9 cellular contexts compared by ENCODE assay signal in genomic region chr17:35766903-35767510, GRCh38. TPM values are rescaled to one million over a fixed set of nuclear protein-coding genes. Genes with fewer than 3 reads are reported as not detected.
DNase-seq lines count a peak whose midpoint lies in the region; ATAC-seq and TF ChIP-seq lines count a peak whose summit lies in the region.
"Had no signal": no experiment of that assay in that cellular context is flagged by ENCODE, and none has a peak within 500 bp of the region (broad histone marks: within the 10 kb centered on the region; RNA-seq: fewer than 3 reads in every experiment).

No MANE protein-coding gene starts in this region.

- TF ChIP-seq CTCF in IMR-90 (conservative IDR thresholded peaks at IDR 0.05; ENCODE audit: low read depth, low read length) = peak; percentile 80
- TF ChIP-seq CTCF in right atrium auricular region (IDR thresholded peaks at IDR 0.05) = peak; percentile 35 to 72
- peak; percentile 39 to 58 (median 43) for TF ChIP-seq CTCF in transverse colon (IDR thresholded peaks at IDR 0.05)

- H4K91ac ChIP-seq in IMR-90 (ENCODE audit: insufficient read depth, low read depth, low read length) = no peak overlapping the region

- peaks cover 3% of the 10 kb centered on the region for H3K4me1 ChIP-seq in IMR-90 (ENCODE audit: control insufficient read depth, insufficient read depth, low read length)
- H3K4me1 ChIP-seq in right atrium auricular region = peaks cover 0 to 15% of the 10 kb centered on the region in 2 donors
- H3K4me1 ChIP-seq in transverse colon = peaks cover 9 to 23% (median 19%) of the 10 kb centered on the region in 4 donors

- H3K36me3 ChIP-seq in IMR-90 (ENCODE audit: control insufficient read depth, insufficient read depth, low read length) = no peaks in the 10 kb centered on the region
- H3K36me3 ChIP-seq in right atrium auricular region = no peaks in the 10 kb centered on the region
- H3K36me3 ChIP-seq in transverse colon = no peaks in the 10 kb centered on the region

- no peaks in the 10 kb centered on the region for H3K79me1 ChIP-seq in IMR-90 (ENCODE audit: low read depth in 1 of 2, low read length in 2 of 2)

- H2BK5ac ChIP-seq in IMR-90 (ENCODE audit: low read depth, low read length, poor library complexity, severe bottlenecking) = no peak overlapping the region

- no peak overlapping the region for H3K9ac ChIP-seq in IMR-90 (ENCODE audit: low read depth, low read length)

- H4K20me1 ChIP-seq in IMR-90 (ENCODE audit: insufficient read depth, low read length) = peaks cover 8% of the 10 kb centered on the region; the same call in 1 of the 2 replicates

- H3K27ac ChIP-seq in IMR-90 (ENCODE audit: insufficient read depth, low read length) (no peak overlapping the region), right atrium auricular region (no peak overlapping the region), transverse colon (no peak overlapping the region)

- DNase-seq in DMS153 treated with DMSO at 0.1 percent for 48 hours (lab: John Stamatoyannopoulos, UW; ENCODE audit: unreplicated experiment) (peak; percentile 15), DMS153 (lab: John Stamatoyannopoulos, UW) (no peak), IMR-90 (peak; percentile 43), right atrium auricular region (ENCODE audit: low spot score) (no peak), transverse colon (no peak), HPDE6-E6E7 (ENCODE audit: extremely low spot score) (no peak)
- peak; percentile 24 to 29 for DNase-seq in activated CD4-positive, alpha-beta T cell treated with anti-CD3 and anti-CD28 coated beads, Interleukin-2, amount 50 U/mL, for 48 hours

- no peak overlapping the region for H2AK5ac ChIP-seq in IMR-90 (ENCODE audit: low read depth, low read length)

- peak; percentile 37; the same call in 1 of the 2 replicates for ATAC-seq in IMR-90 (ENCODE audit: low read depth)
- ATAC-seq in HG02973 (IDR thresholded peaks at IDR 0.05; ENCODE audit: unreplicated experiment) = no peak

- no peak for TF ChIP-seq EP300 in transverse colon (IDR thresholded peaks at IDR 0.05; ENCODE audit: low read depth)

- H4K5ac ChIP-seq in IMR-90 (ENCODE audit: low read depth, low read length) = no peak overlapping the region

- WGBS in IMR-90 (ENCODE audit: extremely low coverage in 2 of 2, insufficient read length in 1 of 2), 2 experiments = no CpG with 5 or more reads among the region's 7 CpGs
- WGBS in transverse colon (ENCODE audit: low coverage in 1 of 2), 2 donors = 56 to 57% methylated on average over 4 to 7 of the region's 7 CpGs

- H2AFZ ChIP-seq in IMR-90 (replicated peaks; ENCODE audit: low read length, poor library complexity) = no peak overlapping the region

- BruUV-seq in IMR-90 (replicated peaks; lab: Mats Ljungman, UMichigan) = no TSS peak

- H3K4me2 ChIP-seq in IMR-90 (ENCODE audit: low read depth, low read length) = no peak overlapping the region

- H2AK9ac ChIP-seq in IMR-90 (replicated peaks; ENCODE audit: low read depth, low read length, poor library complexity) = peak overlapping the region; percentile 63

- no peak overlapping the region for H3K4ac ChIP-seq in IMR-90 (ENCODE audit: low read depth, low read length)

- POLR2A ChIA-PET in IMR-90 (lab: Charles Lee; ENCODE audit: unreplicated experiment) = interaction anchor here (0.6 kb wide), 1 partner anchor 81 kb away, joined by 5 read pairs; no protein-coding TSS in a partner anchor

- no peak overlapping the region for H3K56ac ChIP-seq in IMR-90 (ENCODE audit: extremely low read depth, insufficient read depth, low read length)

- intact Hi-C loops in IMR-90 (cut with micrococcal nuclease) (no loop called here), transverse colon (cut with DNase I; ENCODE audit: low total_unique reads) (no loop called here)

- no peak overlapping the region for H2BK20ac ChIP-seq in IMR-90 (ENCODE audit: low read depth, low read length)

- H3K27me3 ChIP-seq in IMR-90 (ENCODE audit: control insufficient read depth, insufficient read depth, low read length) (peaks cover 27% of the 10 kb centered on the region), right atrium auricular region (no peaks in the 10 kb centered on the region), transverse colon (no peaks in the 10 kb centered on the region)

- H3K14ac ChIP-seq in IMR-90 (replicated peaks; ENCODE audit: low read depth, low read length) = no peak overlapping the region

- TF ChIP-seq POLR2A in IMR-90 (IDR thresholded peaks at IDR 0.05; ENCODE audit: low read depth, low read length) (no peak), transverse colon (IDR thresholded peaks at IDR 0.05) (no peak)

- in situ Hi-C loops in IMR-90 (cut with MboI; ENCODE audit: low sequenced_read_pairs) (no loop called here), transverse colon (cut with MboI; ENCODE audit: low pct_ligation_motif_present in 1 of 4, low pct_unique_long_range_greater_than_20kb in 1 of 4, low sequenced_read_pairs in 3 of 4) (loop anchor here in 3 of 4 donors (5.0 to 10.0 kb wide), 2 partner anchors 35 to 48 kb away; no protein-coding TSS in a partner anchor)

- H4K8ac ChIP-seq in IMR-90 (ENCODE audit: low read depth in 2 of 2, low read length in 2 of 2) = no peak overlapping the region

- CTCF ChIA-PET in IMR-90 (lab: Yijun Ruan, JAX) = interaction anchor here (0.6 to 2.3 kb wide), 7 partner anchors 15 to 510 kb away, joined by 3 to 13 read pairs (median 3); partner anchors contain the start of gene TAF15

- H2BK120ac ChIP-seq in IMR-90 (ENCODE audit: low read depth, low read length) = no peak overlapping the region

- H3K4me3 ChIP-seq in IMR-90 (ENCODE audit: insufficient read depth, low read depth, low read length) = no peak overlapping the region
- no peak overlapping the region for H3K4me3 ChIP-seq in right atrium auricular region
- no peak overlapping the region for H3K4me3 ChIP-seq in transverse colon

- dilution Hi-C loops in IMR-90 (cut with HindIII; ENCODE audit: low sequenced_read_pairs, unreplicated experiment) = no loop called here

- H3K9me3 ChIP-seq in IMR-90 (ENCODE audit: control insufficient read depth, insufficient read depth, low read length) = no peaks in the 10 kb centered on the region
- H3K9me3 ChIP-seq in right atrium auricular region = no peaks in the 10 kb centered on the region
- no peaks in the 10 kb centered on the region for H3K9me3 ChIP-seq in transverse colon

- H3K23ac ChIP-seq in IMR-90 (ENCODE audit: low read depth, low read length) = no peak overlapping the region

- no peak overlapping the region for H2BK15ac ChIP-seq in IMR-90 (ENCODE audit: low read depth, low read length)

- no peaks in the 10 kb centered on the region for H3K9me1 ChIP-seq in IMR-90 (ENCODE audit: insufficient read depth, low read length)

- TF ChIP-seq RAD21 in IMR-90 (IDR thresholded peaks at IDR 0.05; ENCODE audit: low read length) = peak; percentile 81

- H3K18ac ChIP-seq in IMR-90 (ENCODE audit: low read depth, low read length) = no peak overlapping the region

TF ChIP-seq in IMR-90, 13 proteins besides CTCF, POLR2A, EP300 and RAD21:
- TF ChIP-seq SMC3 (IDR thresholded peaks at IDR 0.05; ENCODE audit: low read depth, low read length) (peak; percentile 95), MAFK (IDR thresholded peaks at IDR 0.05; ENCODE audit: low read depth, low read length) (no peak)

RNA-seq across cellular contexts. Expression of gene C17orf50, which starts 6.3 kb away (rescaled TPM):
- total RNA-seq in IMR-90 (2012; rRNA removed) (not detected in 2 replicates), right atrium auricular region (not detected), transverse colon (not detected)
- polyA plus RNA-seq in IMR-90 (2012; rRNA removed) = not detected in 2 replicates
- not detected in 2 replicates for polyA plus RNA-seq in IMR-90 (2012; cell fraction: cytosol; rRNA removed)
- not detected in 2 replicates for polyA plus RNA-seq in IMR-90 (2012; cell fraction: nucleus; rRNA removed; ENCODE audit: low replicate concordance)
- total RNA-seq: T-helper 2 cell treated with Interferon-gamma antibody and Interleukin-4, amounts not matched to agents 100 ng/mL and 5 ng/mL, for 36 hours had no signal

RNA-seq across cellular contexts. Expression of gene GAS2L2, which starts 14.0 kb away (rescaled TPM):
- not detected in 2 replicates for total RNA-seq in IMR-90 (2012; rRNA removed)
- 0.02 and 0.03 TPM in 2 replicates for polyA plus RNA-seq in IMR-90 (2012; rRNA removed)
- 0.04 TPM in 1 of 2 replicates, not detected in the other for polyA plus RNA-seq in IMR-90 (2012; cell fraction: cytosol; rRNA removed)
- polyA plus RNA-seq in IMR-90 (2012; cell fraction: nucleus; rRNA removed; ENCODE audit: low replicate concordance) = 0.10 and 0.13 TPM in 2 replicates
- total RNA-seq in right atrium auricular region = not detected
- not detected for total RNA-seq in transverse colon
- total RNA-seq: T-helper 2 cell treated with Interferon-gamma antibody and Interleukin-4, amounts not matched to agents 100 ng/mL and 5 ng/mL, for 36 hours had no signal

RNA-seq across cellular contexts. Expression of gene MMP28, which starts 28.4 kb away (rescaled TPM):
- total RNA-seq in IMR-90 (2012; rRNA removed) = 0.18 TPM in 1 of 2 replicates, not detected in the other
- not detected in 2 replicates for polyA plus RNA-seq in IMR-90 (2012; rRNA removed)
- 0.08 TPM in 1 of 2 replicates, not detected in the other for polyA plus RNA-seq in IMR-90 (2012; cell fraction: cytosol; rRNA removed)
- not detected in 2 replicates for polyA plus RNA-seq in IMR-90 (2012; cell fraction: nucleus; rRNA removed; ENCODE audit: low replicate concordance)
- total RNA-seq in right atrium auricular region = 10 to 100 TPM; 10.5 to 14.9 TPM
- 100 to 1,000 TPM; 104 to 368 (median 128) TPM for total RNA-seq in transverse colon
- total RNA-seq: T-helper 2 cell treated with Interferon-gamma antibody and Interleukin-4, amounts not matched to agents 100 ng/mL and 5 ng/mL, for 36 hours had no signal

RNA-seq across cellular contexts. Expression of gene RASL10B, which starts 35.6 kb away (rescaled TPM):
- 3.6 and 4.7 TPM in 2 replicates for total RNA-seq in IMR-90 (2012; rRNA removed)
- polyA plus RNA-seq in IMR-90 (2012; rRNA removed) = 4.1 and 4.4 TPM in 2 replicates
- 5.7 and 7.2 TPM in 2 replicates for polyA plus RNA-seq in IMR-90 (2012; cell fraction: cytosol; rRNA removed)
- 5.1 and 10.2 TPM in 2 replicates for polyA plus RNA-seq in IMR-90 (2012; cell fraction: nucleus; rRNA removed; ENCODE audit: low replicate concordance)
- 10 to 100 TPM; 39.2 to 61.9 TPM for total RNA-seq in right atrium auricular region
- total RNA-seq in transverse colon = 1 to 10 TPM in 2 of 4 donors, under 1 TPM in 2; 0.41 to 1.6 (median 1.1) TPM

RNA-seq across cellular contexts. Expression of gene TAF15, which starts 42.3 kb away (rescaled TPM):
- total RNA-seq in IMR-90 (2012; rRNA removed) (46.8 and 47.2 TPM in 2 replicates), right atrium auricular region (10 to 100 TPM; 25.7 to 31.7 TPM), transverse colon (10 to 100 TPM; 13.1 to 74.3 (median 37.9) TPM)
- 69.8 and 98.0 TPM in 2 replicates for polyA plus RNA-seq in IMR-90 (2012; rRNA removed)
- polyA plus RNA-seq in IMR-90 (2012; cell fraction: cytosol; rRNA removed) = 24.8 and 31.2 TPM in 2 replicates
- polyA plus RNA-seq in IMR-90 (2012; cell fraction: nucleus; rRNA removed; ENCODE audit: low replicate concordance) = 16.5 and 67.6 TPM in 2 replicates

Comparison
In these comparisons a context has a peak if more than half of its experiments do, and no peak if none do; other contexts are left out.
1. DNase-seq: peak in DMS153 treated with DMSO at 0.1 percent for 48 hours (single experiment), IMR-90 (single experiment) and activated CD4-positive, alpha-beta T cell treated with anti-CD3 and anti-CD28 coated beads, Interleukin-2, amount 50 U/mL, for 48 hours (2 of 2); none in DMS153 (single experiment), right atrium auricular region (single experiment), transverse colon (single experiment) and HPDE6-E6E7 (single experiment).
2. Peak in every context shown above with its lines, with median percentiles within 50 percentile points of each other: CTCF ChIP-seq.